Comparison of ENCODE assay signal across 8 cellular contexts in the genomic region with DNA sequence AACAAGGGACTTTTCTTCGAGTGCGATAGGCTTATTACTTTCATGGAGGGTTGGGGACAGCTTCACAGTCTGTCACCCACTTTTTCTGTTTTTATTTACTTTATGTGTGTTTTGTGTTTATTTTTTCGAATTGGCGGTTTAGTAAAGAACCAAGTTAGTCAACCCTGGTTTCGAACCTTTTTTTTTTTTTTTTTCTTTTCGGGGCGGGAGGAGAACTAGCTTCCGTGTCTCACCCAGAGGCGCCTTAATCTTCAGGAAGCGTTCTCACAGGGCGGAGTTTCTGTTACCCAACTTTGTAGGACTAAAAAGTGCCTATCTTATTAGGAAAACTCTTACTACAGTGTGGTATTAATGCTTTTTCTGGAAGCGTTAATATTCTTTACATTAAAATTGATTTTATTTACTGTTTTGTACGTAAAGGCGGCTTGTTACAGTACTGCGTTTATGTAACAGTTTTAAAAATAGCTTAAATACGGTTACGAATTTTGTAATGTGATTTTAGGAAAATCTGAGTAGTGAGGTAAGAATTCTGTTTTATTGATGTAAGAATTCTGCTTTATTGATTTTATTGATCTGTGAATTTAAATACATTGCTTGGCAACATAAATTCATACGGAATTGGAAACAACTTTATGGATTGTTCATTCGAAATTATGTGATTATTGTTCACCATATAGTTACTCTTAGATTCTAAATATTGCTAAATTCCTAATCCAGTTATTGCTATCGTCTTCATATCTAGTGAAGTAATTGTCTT. TPM values are rescaled to one million over a fixed set of nuclear protein-coding genes. Genes with fewer than 3 reads are reported as not detected.
DNase-seq lines count a peak whose midpoint lies in the region; ATAC-seq and TF ChIP-seq lines count a peak whose summit lies in the region.

No MANE protein-coding gene starts in this region.

- peak overlapping the region; percentile 34 for H2BK120ac ChIP-seq in mesendoderm (ENCODE audit: low read depth, low read length)

- peak overlapping the region; percentile 98 for H3K4ac ChIP-seq in mesendoderm (ENCODE audit: low read depth, low read length)

- H2AK5ac ChIP-seq in mesendoderm (ENCODE audit: low read length): peak overlapping the region; percentile 100

- peak overlapping the region; percentile 85 for H2AFZ ChIP-seq in DND-41 (ENCODE audit: low read depth, low read length)

- no peak overlapping the region for H4K5ac ChIP-seq in mesendoderm (ENCODE audit: low read length)

- H3K79me2 ChIP-seq in DND-41 (ENCODE audit: insufficient read depth, low read length) (peaks cover 74% of the 10 kb centered on the region), mesendoderm (ENCODE audit: control insufficient read depth, insufficient read depth, low read length) (peaks cover 54% of the 10 kb centered on the region)

- H4K20me1 ChIP-seq in DND-41 (ENCODE audit: insufficient read depth, low read length): peaks cover 51% of the 10 kb centered on the region

- no peaks in the 10 kb centered on the region for H3K9me3 ChIP-seq in DND-41 (ENCODE audit: insufficient read depth, low read length, severe bottlenecking)
- H3K9me3 ChIP-seq in effector memory CD4-positive, alpha-beta T cell (ENCODE audit: control insufficient read depth, low read length): no peaks in the 10 kb centered on the region

- H3K79me1 ChIP-seq in mesendoderm (ENCODE audit: low read length): peaks cover 1% of the 10 kb centered on the region

- TF ChIP-seq CTCF in DND-41 (IDR thresholded peaks at IDR 0.05; ENCODE audit: borderline replicate concordance, extremely low read depth, low read length, poor library complexity, severe bottlenecking) (peak; percentile 2), LNCaP clone FGC (IDR thresholded peaks at IDR 0.05; ENCODE audit: control insufficient read depth, extremely low read depth, insufficient read depth) (no peak)

- H3K4me1 ChIP-seq in DND-41 (ENCODE audit: insufficient read depth, low read length) (peaks cover 57% of the 10 kb centered on the region), mesendoderm (ENCODE audit: control insufficient read depth, low read depth, low read length) (no peaks in the 10 kb centered on the region)
- peaks cover 37% of the 10 kb centered on the region for H3K4me1 ChIP-seq in effector memory CD4-positive, alpha-beta T cell (ENCODE audit: control insufficient read depth, insufficient read depth, low read length, poor library complexity, severe bottlenecking)

- peak overlapping the region; percentile 99 for H3K27ac ChIP-seq in DND-41 (ENCODE audit: low read length)
- peak overlapping the region; percentile 98 for H3K27ac ChIP-seq in effector memory CD4-positive, alpha-beta T cell (ENCODE audit: insufficient read depth, low read length, poor library complexity, severe bottlenecking)
- H3K27ac ChIP-seq in mesendoderm (ENCODE audit: low read depth, low read length): peak overlapping the region; percentile 81

- H2BK15ac ChIP-seq in mesendoderm (replicated peaks; ENCODE audit: low read depth): no peak overlapping the region

- H3K4me2 ChIP-seq in DND-41 (ENCODE audit: insufficient read depth, low read length) (peak overlapping the region; percentile 74), mesendoderm (ENCODE audit: low read length) (peak overlapping the region; percentile 25)

- peak; percentile 62 for DNase-seq in DND-41
- DNase-seq in LNCaP clone FGC (ENCODE audit: low read depth): peak; percentile 33
- DNase-seq in T-helper 9 cell: peak; percentile 22
- DNase-seq in effector memory CD4-positive, alpha-beta T cell: peak; percentile 17 to 52 (median 34)
- peak; percentile 75 for DNase-seq in mesendoderm
- DNase-seq in superior temporal gyrus (ENCODE audit: extremely low spot score): peak; percentile 58
- DNase-seq in activated CD8-positive, alpha-beta memory T cell treated with anti-CD3 and anti-CD28 coated beads, Interleukin-2, amount 50 U/mL, for 4 hours: no peak

- peaks cover 54% of the 10 kb centered on the region for H3K36me3 ChIP-seq in DND-41 (ENCODE audit: insufficient read depth, low read length)
- peaks cover 16% of the 10 kb centered on the region for H3K36me3 ChIP-seq in effector memory CD4-positive, alpha-beta T cell (ENCODE audit: control insufficient read depth, insufficient read depth, low read length)
- H3K36me3 ChIP-seq in mesendoderm (ENCODE audit: control insufficient read depth, insufficient read depth, low read length): no peaks in the 10 kb centered on the region

- ATAC-seq in DND-41 (ENCODE audit: insufficient read depth, low read depth) (peak; percentile 35; the same call in 2 of the 3 replicates), GM21423 (IDR thresholded peaks at IDR 0.05; ENCODE audit: unreplicated experiment) (peak; percentile 6)

- peak overlapping the region; percentile 89 to 90 for H3K4me3 ChIP-seq in DND-41 (ENCODE audit: low read depth in 1 of 2, low read length in 2 of 2)
- H3K4me3 ChIP-seq in LNCaP clone FGC (ENCODE audit: low read depth, low read length): peak overlapping the region; percentile 99
- H3K4me3 ChIP-seq in effector memory CD4-positive, alpha-beta T cell (ENCODE audit: insufficient read depth, low read depth, low read length, poor library complexity, severe bottlenecking): peak overlapping the region; percentile 99
- peak overlapping the region; percentile 100 for H3K4me3 ChIP-seq in mesendoderm (ENCODE audit: low read length)

- H3K27me3 ChIP-seq in DND-41 (ENCODE audit: insufficient read depth, low read length, poor library complexity): no peaks in the 10 kb centered on the region
- H3K27me3 ChIP-seq in effector memory CD4-positive, alpha-beta T cell (replicated peaks; ENCODE audit: control insufficient read depth, insufficient read depth, low read length, poor library complexity, severe bottlenecking): no peaks in the 10 kb centered on the region
- H3K27me3 ChIP-seq in mesendoderm (ENCODE audit: insufficient read depth, low read length, poor library complexity): no peaks in the 10 kb centered on the region

- no peak overlapping the region for H4K8ac ChIP-seq in mesendoderm (ENCODE audit: low read depth, low read length)

- H3K9ac ChIP-seq in DND-41 (ENCODE audit: low read depth, low read length) (peak overlapping the region; percentile 96), mesendoderm (ENCODE audit: low read length) (peak overlapping the region; percentile 100)

- no CpG with 5 or more reads among the region's 20 CpGs for WGBS in mesendoderm (ENCODE audit: extremely low coverage, insufficient coverage, low lambda C conversion rate)

- peak overlapping the region; percentile 100 for H3K56ac ChIP-seq in mesendoderm (ENCODE audit: low read length)

- H3K23ac ChIP-seq in mesendoderm (ENCODE audit: low read length): no peak overlapping the region

- H2BK5ac ChIP-seq in mesendoderm (ENCODE audit: low read length): peak overlapping the region; percentile 96

- H3K18ac ChIP-seq in mesendoderm (ENCODE audit: low read length): peak overlapping the region; percentile 94

RNA-seq across cellular contexts. Expression of a gene that starts 0.9 kb away (rescaled TPM):
- 270 TPM for polyA plus RNA-seq in mesendoderm (2013, experiment 1 of 2)
- polyA plus RNA-seq in mesendoderm (2013, experiment 2 of 2): 263 TPM

RNA-seq across cellular contexts. Expression of a gene that starts 8.9 kb away (rescaled TPM):
- 30.9 TPM for polyA plus RNA-seq in mesendoderm (2013, experiment 1 of 2)
- polyA plus RNA-seq in mesendoderm (2013, experiment 2 of 2): 31.9 TPM
